In the genomic region with DNA sequence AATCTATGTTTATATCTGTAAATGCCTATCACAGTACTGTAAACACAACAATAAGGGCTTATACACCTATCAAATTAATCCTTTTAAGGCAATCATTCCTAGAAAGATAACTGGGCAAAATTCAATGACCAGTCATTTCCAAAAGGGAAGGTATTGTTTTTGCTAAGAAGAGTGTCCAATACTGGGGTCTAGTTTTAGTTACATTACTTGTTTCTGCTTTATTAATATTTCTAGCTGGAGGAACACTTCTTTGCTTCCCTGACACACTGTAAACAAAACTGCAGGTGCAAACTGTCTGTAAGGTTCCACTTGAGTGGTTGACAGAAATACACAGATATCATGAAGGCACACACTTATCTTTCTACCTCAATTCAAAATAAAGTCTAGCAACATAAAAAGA, we compare ENCODE assay signal across 10 cellular contexts.
A peak's percentile ranks its signal among the peaks of the same experiment; 100 is the strongest.
DNase-seq lines count a peak whose midpoint lies in the region; ATAC-seq and TF ChIP-seq lines count a peak whose summit lies in the region.
"Had no signal": no experiment of that assay in that cellular context is flagged by ENCODE, and none has a peak within 500 bp of the region (broad histone marks: within the 10 kb centered on the region; RNA-seq: fewer than 3 reads in every experiment).

No MANE protein-coding gene starts in this region.

- H3K56ac ChIP-seq in mesendoderm (ENCODE audit: low read length), result no peak overlapping the region

- H3K4ac ChIP-seq in mesendoderm (ENCODE audit: low read depth, low read length), result no peak overlapping the region

- no peak overlapping the region for H2AFZ ChIP-seq in OCI-LY1 (ENCODE audit: low read length)

- no peaks in the 10 kb centered on the region for H3K79me1 ChIP-seq in mesendoderm (ENCODE audit: low read length)

- H3K36me3 ChIP-seq in OCI-LY1 (ENCODE audit: insufficient read depth, low read length) (peaks cover 24% of the 10 kb centered on the region; the same call in 1 of the 2 replicates), mesendoderm (ENCODE audit: control insufficient read depth, insufficient read depth, low read length) (no peaks in the 10 kb centered on the region), sigmoid colon (peaks cover 0 to 5% (median 0%) of the 10 kb centered on the region in 4 donors)

- H2BK5ac ChIP-seq in mesendoderm (ENCODE audit: low read length), result no peak overlapping the region

- H2AK5ac ChIP-seq in mesendoderm (ENCODE audit: low read length), result no peak overlapping the region

- no peak for TF ChIP-seq CTCF in OCI-LY1 (IDR thresholded peaks at IDR 0.05; ENCODE audit: low read length)
- TF ChIP-seq CTCF in sigmoid colon (IDR thresholded peaks at IDR 0.05), result no peak
- no peak for TF ChIP-seq CTCF in osteocyte (IDR thresholded peaks at IDR 0.05)

- no peaks in the 10 kb centered on the region for H4K20me1 ChIP-seq in OCI-LY1 (ENCODE audit: insufficient read depth, low read length)

- intact Hi-C loops in sigmoid colon (cut with DNase I), result no loop called here

- H3K9me3 ChIP-seq in OCI-LY1 (ENCODE audit: low read length) (no peaks in the 10 kb centered on the region), sigmoid colon (no peaks in the 10 kb centered on the region)
- H3K9me3 ChIP-seq: psoas muscle had no signal

- peaks cover 4% of the 10 kb centered on the region for H3K4me1 Mint-ChIP-seq in osteocyte (ENCODE audit: unreplicated experiment)

- H3K9ac ChIP-seq in OCI-LY1 (ENCODE audit: low read length) (no peak overlapping the region), mesendoderm (ENCODE audit: low read length) (no peak overlapping the region)

- ATAC-seq in GM18508 (IDR thresholded peaks at IDR 0.05; ENCODE audit: insufficient read depth, unreplicated experiment) (peak; percentile 67), GM21423 (IDR thresholded peaks at IDR 0.05; ENCODE audit: unreplicated experiment) (peak; percentile 60), HG03342 (IDR thresholded peaks at IDR 0.05; ENCODE audit: unreplicated experiment) (peak; percentile 70)
- ATAC-seq: psoas muscle had no signal

- H3K4me3 ChIP-seq in OCI-LY1 (ENCODE audit: low read depth, low read length, poor library complexity, severe bottlenecking), result no peak overlapping the region
- H3K4me3 ChIP-seq in mesendoderm (ENCODE audit: low read length), result no peak overlapping the region
- H3K4me3 ChIP-seq in sigmoid colon, result no peak overlapping the region
- H3K4me3 ChIP-seq: psoas muscle had no signal

- no peak overlapping the region for H4K5ac ChIP-seq in mesendoderm (ENCODE audit: low read length)

- H3K23ac ChIP-seq in mesendoderm (ENCODE audit: low read length), result no peak overlapping the region

- DNase-seq in mesendoderm (no peak), sigmoid colon (no peak), globus pallidus (ENCODE audit: low spot score) (no peak), osteocyte (ENCODE audit: extremely low spot score, unreplicated experiment) (no peak)
- DNase-seq: NCI-H524 treated with DMSO at 0.1 percent for 48 hours, psoas muscle had no signal

- no peaks in the 10 kb centered on the region for H3K27me3 ChIP-seq in OCI-LY1 (ENCODE audit: insufficient read depth, low read length)
- no peaks in the 10 kb centered on the region for H3K27me3 ChIP-seq in mesendoderm (ENCODE audit: insufficient read depth, low read length, poor library complexity)
- H3K27me3 ChIP-seq in sigmoid colon, result no peaks in the 10 kb centered on the region

- no peak overlapping the region for H3K27ac Mint-ChIP-seq in osteocyte (ENCODE audit: unreplicated experiment)

- H4K8ac ChIP-seq in mesendoderm (ENCODE audit: low read depth, low read length), result no peak overlapping the region

- H3K36me3 Mint-ChIP-seq in osteocyte (ENCODE audit: unreplicated experiment), result peaks cover 10% of the 10 kb centered on the region

- TF ChIP-seq EP300 in sigmoid colon (IDR thresholded peaks at IDR 0.05), result no peak

- H3F3A ChIP-seq in OCI-LY1 (ENCODE audit: insufficient read depth, low read length), result no peaks in the 10 kb centered on the region

- H2BK15ac ChIP-seq in mesendoderm (replicated peaks; ENCODE audit: low read depth), result no peak overlapping the region

- H3K4me1 ChIP-seq in OCI-LY1 (ENCODE audit: insufficient read depth, low read length, severe bottlenecking), result peaks cover 24% of the 10 kb centered on the region
- no peaks in the 10 kb centered on the region for H3K4me1 ChIP-seq in mesendoderm (ENCODE audit: control insufficient read depth, low read depth, low read length)
- no peaks in the 10 kb centered on the region for H3K4me1 ChIP-seq in sigmoid colon
- H3K4me1 ChIP-seq: psoas muscle had no signal

- H3K4me3 Mint-ChIP-seq in osteocyte (ENCODE audit: unreplicated experiment), result no peak overlapping the region

- no peaks in the 10 kb centered on the region for H3K27me3 Mint-ChIP-seq in osteocyte (ENCODE audit: unreplicated experiment)

- peak overlapping the region; percentile 85 for H3K27ac ChIP-seq in OCI-LY1 (ENCODE audit: low read depth, low read length, poor library complexity, severe bottlenecking)
- no peak overlapping the region for H3K27ac ChIP-seq in mesendoderm (ENCODE audit: low read depth, low read length)
- H3K27ac ChIP-seq in sigmoid colon, result no peak overlapping the region
- H3K27ac ChIP-seq: psoas muscle had no signal

- H3K79me2 ChIP-seq in OCI-LY1 (ENCODE audit: insufficient read depth, low read length) (no peaks in the 10 kb centered on the region), mesendoderm (ENCODE audit: control insufficient read depth, insufficient read depth, low read length) (no peaks in the 10 kb centered on the region)

- peaks cover 6% of the 10 kb centered on the region for H3K9me2 ChIP-seq in OCI-LY1 (ENCODE audit: low read depth, low read length)

- H3K4me2 ChIP-seq in OCI-LY1 (ENCODE audit: low read length), result peak overlapping the region; percentile 3; the same call in 1 of the 2 replicates
- H3K4me2 ChIP-seq in mesendoderm (ENCODE audit: low read length), result no peak overlapping the region

- no peaks in the 10 kb centered on the region for H3K9me3 Mint-ChIP-seq in osteocyte (ENCODE audit: unreplicated experiment)

- H3K18ac ChIP-seq in mesendoderm (ENCODE audit: low read length), result no peak overlapping the region

- no peak for TF ChIP-seq POLR2A in sigmoid colon (IDR thresholded peaks at IDR 0.05)

- H2BK120ac ChIP-seq in mesendoderm (ENCODE audit: low read depth, low read length), result no peak overlapping the region
